Comparison of ENCODE assay signal across 8 cellular contexts in genomic region chr3:43285644-43286043, GRCh38. TPM values are rescaled to one million over a fixed set of nuclear protein-coding genes. Genes with fewer than 3 reads are reported as not detected.
DNase-seq lines count a peak whose midpoint lies in the region; ATAC-seq and TF ChIP-seq lines count a peak whose summit lies in the region.

No MANE protein-coding gene starts in this region.

- no peak for DNase-seq in activated CD4-positive, alpha-beta T cell treated with anti-CD3 and anti-CD28 coated beads for 36 hours
- DNase-seq in activated CD4-positive, alpha-beta T cell treated with anti-CD3 and anti-CD28 coated beads for 48 hours: no peak
- DNase-seq in substantia nigra (lab: John Stamatoyannopoulos, UW): peak in 4 of 49 donors; percentile 2 to 17 (median 4)
- no peak for DNase-seq in stimulated activated naive CD4-positive, alpha-beta T cell (lab: John Stamatoyannopoulos, UW)
- no peak for DNase-seq in AG20443 (ENCODE audit: low spot score)
- DNase-seq in GM19238 (ENCODE audit: insufficient read length, low spot score): no peak

- WGBS in liver: 50% methylated on average over 11 of the region's 11 CpGs

- H3K9me3 ChIP-seq in liver (ENCODE audit: control insufficient read depth in 4 of 4, low read length in 3 of 4): no peaks in the 10 kb centered on the region

- POLR2A ChIA-PET in activated CD4-positive, alpha-beta T cell treated with anti-CD3 and anti-CD28 coated beads for 36 hours (lab: Charles Lee): no interaction called here

- H3K36me3 Mint-ChIP-seq in activated CD4-positive, alpha-beta T cell treated with anti-CD3 and anti-CD28 coated beads for 36 hours (ENCODE audit: low read depth): peaks cover 7% of the 10 kb centered on the region
- H3K36me3 Mint-ChIP-seq in activated naive CD8-positive, alpha-beta T cell: peaks cover 2% of the 10 kb centered on the region

- H3K27me3 ChIP-seq in liver (ENCODE audit: control insufficient read depth in 4 of 4, insufficient read depth in 4 of 4, low read length in 3 of 4): no peaks in the 10 kb centered on the region

- no peaks in the 10 kb centered on the region for H3K27me3 Mint-ChIP-seq in activated CD4-positive, alpha-beta T cell treated with anti-CD3 and anti-CD28 coated beads for 36 hours
- H3K27me3 Mint-ChIP-seq in activated naive CD8-positive, alpha-beta T cell: no peaks in the 10 kb centered on the region

- no peak for TF ChIP-seq RAD21 in liver (IDR thresholded peaks at IDR 0.05)

- H3K27ac ChIP-seq in liver (ENCODE audit: low read depth in 1 of 2, low read length in 2 of 2): peak overlapping the region; percentile 33 to 67
- H3K27ac ChIP-seq in substantia nigra (ENCODE audit: low read depth, low read length, poor library complexity, severe bottlenecking): peak overlapping the region; percentile 75

- TF ChIP-seq CTCF in liver (IDR thresholded peaks at IDR 0.05; ENCODE audit: low read depth, low read length, missing input control): no peak

- intact Hi-C loops in activated CD4-positive, alpha-beta T cell treated with anti-CD3 and anti-CD28 coated beads for 36 hours (cut with DNase I, micrococcal nuclease): loop anchor here (1.0 to 10.0 kb wide), 14 partner anchors 92 to 1323 kb away; partner anchors contain the start of genes POMGNT2 (in 2 of the 2), ABHD5 (in 1 of the 2), ACKR2 (in 1 of the 2) and ANO10 (in 1 of the 2)

- peaks cover 4 to 39% (median 22%) of the 10 kb centered on the region in 4 donors for H3K4me1 ChIP-seq in liver (ENCODE audit: control insufficient read depth in 4 of 4, insufficient read depth in 4 of 4, low read length in 3 of 4)

- no peak overlapping the region for H3K4me3 ChIP-seq in liver (ENCODE audit: low read depth in 1 of 3, low read length in 3 of 3)

- no peak overlapping the region for H3K9ac ChIP-seq in liver (ENCODE audit: low read depth in 1 of 2, low read length in 2 of 2)

- CTCF ChIA-PET in activated CD4-positive, alpha-beta T cell treated with anti-CD3 and anti-CD28 coated beads for 36 hours (lab: Charles Lee): interaction anchor here (0.5 to 1.6 kb wide), 7 partner anchors 9 to 323 kb away, joined by 3 to 6 read pairs (median 3); no protein-coding TSS in a partner anchor

- H3K9me3 Mint-ChIP-seq in activated CD4-positive, alpha-beta T cell treated with anti-CD3 and anti-CD28 coated beads for 36 hours (ENCODE audit: low read depth): no peaks in the 10 kb centered on the region
- H3K9me3 Mint-ChIP-seq in activated naive CD8-positive, alpha-beta T cell (ENCODE audit: low read depth): no peaks in the 10 kb centered on the region

- peak overlapping the region; percentile 88 for H3K4me3 Mint-ChIP-seq in activated CD4-positive, alpha-beta T cell treated with anti-CD3 and anti-CD28 coated beads for 36 hours
- H3K4me3 Mint-ChIP-seq in activated naive CD8-positive, alpha-beta T cell: peak overlapping the region; percentile 96

- peaks cover 33% of the 10 kb centered on the region for H3K4me1 Mint-ChIP-seq in activated CD4-positive, alpha-beta T cell treated with anti-CD3 and anti-CD28 coated beads for 36 hours
- H3K4me1 Mint-ChIP-seq in activated naive CD8-positive, alpha-beta T cell (ENCODE audit: low read depth): peaks cover 33% of the 10 kb centered on the region

- H3K27ac Mint-ChIP-seq in activated CD4-positive, alpha-beta T cell treated with anti-CD3 and anti-CD28 coated beads for 36 hours: peak overlapping the region; percentile 94
- H3K27ac Mint-ChIP-seq in activated naive CD8-positive, alpha-beta T cell: peak overlapping the region; percentile 95

- no peak for ATAC-seq in activated CD4-positive, alpha-beta T cell treated with anti-CD3 and anti-CD28 coated beads for 36 hours

- H3K36me3 ChIP-seq in liver (ENCODE audit: control insufficient read depth in 4 of 4, insufficient read depth in 3 of 4, low read depth in 1 of 4, low read length in 3 of 4): no peaks in the 10 kb centered on the region

TF ChIP-seq in liver, 16 proteins besides CTCF, POLR2A, EP300 and RAD21:
- no peak for TF ChIP-seq GABPA (IDR thresholded peaks at IDR 0.05 in 1 of 2, conservative IDR thresholded peaks at IDR 0.05 in 1 of 2)
- no peak for TF ChIP-seq HNF4A (conservative IDR thresholded peaks at IDR 0.05)
- no peak for TF ChIP-seq HNF4G (IDR thresholded peaks at IDR 0.05)
- TF ChIP-seq FOXA1 (IDR thresholded peaks at IDR 0.05): no peak
- no peak for TF ChIP-seq MAX (IDR thresholded peaks at IDR 0.05)
- no peak for TF ChIP-seq YY1 (IDR thresholded peaks at IDR 0.05)
- TF ChIP-seq, protein P1, sequence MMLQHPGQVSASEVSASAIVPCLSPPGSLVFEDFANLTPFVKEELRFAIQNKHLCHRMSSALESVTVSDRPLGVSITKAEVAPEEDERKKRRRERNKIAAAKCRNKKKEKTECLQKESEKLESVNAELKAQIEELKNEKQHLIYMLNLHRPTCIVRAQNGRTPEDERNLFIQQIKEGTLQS (IDR thresholded peaks at IDR 0.05): no peak
- no peak for TF ChIP-seq EGR1 (IDR thresholded peaks at IDR 0.05; ENCODE audit: low read depth in 2 of 2)
- TF ChIP-seq TAF1 (conservative IDR thresholded peaks at IDR 0.05): no peak
- no peak for TF ChIP-seq JUND (IDR thresholded peaks at IDR 0.05)
- TF ChIP-seq RXRA (IDR thresholded peaks at IDR 0.05): no peak
- no peak for TF ChIP-seq NR2F2 (IDR thresholded peaks at IDR 0.05)
- no peak for TF ChIP-seq SP1 (IDR thresholded peaks at IDR 0.05)
- TF ChIP-seq, protein P2, sequence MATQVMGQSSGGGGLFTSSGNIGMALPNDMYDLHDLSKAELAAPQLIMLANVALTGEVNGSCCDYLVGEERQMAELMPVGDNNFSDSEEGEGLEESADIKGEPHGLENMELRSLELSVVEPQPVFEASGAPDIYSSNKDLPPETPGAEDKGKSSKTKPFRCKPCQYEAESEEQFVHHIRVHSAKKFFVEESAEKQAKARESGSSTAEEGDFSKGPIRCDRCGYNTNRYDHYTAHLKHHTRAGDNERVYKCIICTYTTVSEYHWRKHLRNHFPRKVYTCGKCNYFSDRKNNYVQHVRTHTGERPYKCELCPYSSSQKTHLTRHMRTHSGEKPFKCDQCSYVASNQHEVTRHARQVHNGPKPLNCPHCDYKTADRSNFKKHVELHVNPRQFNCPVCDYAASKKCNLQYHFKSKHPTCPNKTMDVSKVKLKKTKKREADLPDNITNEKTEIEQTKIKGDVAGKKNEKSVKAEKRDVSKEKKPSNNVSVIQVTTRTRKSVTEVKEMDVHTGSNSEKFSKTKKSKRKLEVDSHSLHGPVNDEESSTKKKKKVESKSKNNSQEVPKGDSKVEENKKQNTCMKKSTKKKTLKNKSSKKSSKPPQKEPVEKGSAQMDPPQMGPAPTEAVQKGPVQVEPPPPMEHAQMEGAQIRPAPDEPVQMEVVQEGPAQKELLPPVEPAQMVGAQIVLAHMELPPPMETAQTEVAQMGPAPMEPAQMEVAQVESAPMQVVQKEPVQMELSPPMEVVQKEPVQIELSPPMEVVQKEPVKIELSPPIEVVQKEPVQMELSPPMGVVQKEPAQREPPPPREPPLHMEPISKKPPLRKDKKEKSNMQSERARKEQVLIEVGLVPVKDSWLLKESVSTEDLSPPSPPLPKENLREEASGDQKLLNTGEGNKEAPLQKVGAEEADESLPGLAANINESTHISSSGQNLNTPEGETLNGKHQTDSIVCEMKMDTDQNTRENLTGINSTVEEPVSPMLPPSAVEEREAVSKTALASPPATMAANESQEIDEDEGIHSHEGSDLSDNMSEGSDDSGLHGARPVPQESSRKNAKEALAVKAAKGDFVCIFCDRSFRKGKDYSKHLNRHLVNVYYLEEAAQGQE (IDR thresholded peaks at IDR 0.05): no peak
- no peak for TF ChIP-seq FOXA2 (IDR thresholded peaks at IDR 0.05)
- TF ChIP-seq, protein P3, sequence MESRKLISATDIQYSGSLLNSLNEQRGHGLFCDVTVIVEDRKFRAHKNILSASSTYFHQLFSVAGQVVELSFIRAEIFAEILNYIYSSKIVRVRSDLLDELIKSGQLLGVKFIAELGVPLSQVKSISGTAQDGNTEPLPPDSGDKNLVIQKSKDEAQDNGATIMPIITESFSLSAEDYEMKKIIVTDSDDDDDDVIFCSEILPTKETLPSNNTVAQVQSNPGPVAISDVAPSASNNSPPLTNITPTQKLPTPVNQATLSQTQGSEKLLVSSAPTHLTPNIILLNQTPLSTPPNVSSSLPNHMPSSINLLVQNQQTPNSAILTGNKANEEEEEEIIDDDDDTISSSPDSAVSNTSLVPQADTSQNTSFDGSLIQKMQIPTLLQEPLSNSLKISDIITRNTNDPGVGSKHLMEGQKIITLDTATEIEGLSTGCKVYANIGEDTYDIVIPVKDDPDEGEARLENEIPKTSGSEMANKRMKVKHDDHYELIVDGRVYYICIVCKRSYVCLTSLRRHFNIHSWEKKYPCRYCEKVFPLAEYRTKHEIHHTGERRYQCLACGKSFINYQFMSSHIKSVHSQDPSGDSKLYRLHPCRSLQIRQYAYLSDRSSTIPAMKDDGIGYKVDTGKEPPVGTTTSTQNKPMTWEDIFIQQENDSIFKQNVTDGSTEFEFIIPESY (IDR thresholded peaks at IDR 0.05): no peak

RNA-seq across cellular contexts. Expression of gene SNRK, which starts 0.7 kb away (rescaled TPM):
- 10 to 100 TPM; 19.5 to 22.9 TPM for total RNA-seq in activated CD4-positive, alpha-beta T cell treated with anti-CD3 and anti-CD28 coated beads for 36 hours
- total RNA-seq in liver: 10 to 100 TPM; 21.5 to 28.5 TPM
- polyA plus RNA-seq in liver: 1 to 10 TPM; 5.8 to 7.7 TPM
